Comparison of ENCODE assay signal across 1 cellular context in the genomic region with DNA sequence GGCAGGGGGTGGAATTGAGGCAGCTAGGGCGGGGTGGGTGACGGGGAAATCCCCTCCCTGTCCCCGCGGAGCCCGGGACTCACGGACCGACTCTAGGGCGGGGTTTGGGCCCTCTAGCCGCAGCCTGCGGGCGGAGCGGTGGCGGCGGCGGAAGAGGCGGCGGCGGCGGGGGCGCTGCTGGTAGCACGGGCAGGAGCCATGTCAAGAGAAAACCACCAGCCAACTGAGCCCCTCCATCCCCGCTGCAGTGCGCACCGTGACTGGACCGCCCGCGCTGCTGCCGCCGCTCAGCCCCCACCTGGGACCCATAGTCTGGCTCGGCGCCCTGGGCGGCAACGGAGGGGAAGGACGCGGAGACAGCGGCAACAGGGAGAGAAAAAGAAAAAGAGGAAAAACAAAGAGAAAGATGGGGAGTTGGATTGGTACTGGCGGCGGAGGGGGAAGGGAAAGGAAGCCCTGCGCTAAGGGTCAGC.
TF ChIP-seq lines count a peak whose summit lies in the region.

No MANE protein-coding gene starts in this region.

TF ChIP-seq in HepG2, 621 proteins besides CTCF, POLR2A, EP300 and RAD21 (continued from another document and continues in another):
- TF ChIP-seq, protein P1, sequence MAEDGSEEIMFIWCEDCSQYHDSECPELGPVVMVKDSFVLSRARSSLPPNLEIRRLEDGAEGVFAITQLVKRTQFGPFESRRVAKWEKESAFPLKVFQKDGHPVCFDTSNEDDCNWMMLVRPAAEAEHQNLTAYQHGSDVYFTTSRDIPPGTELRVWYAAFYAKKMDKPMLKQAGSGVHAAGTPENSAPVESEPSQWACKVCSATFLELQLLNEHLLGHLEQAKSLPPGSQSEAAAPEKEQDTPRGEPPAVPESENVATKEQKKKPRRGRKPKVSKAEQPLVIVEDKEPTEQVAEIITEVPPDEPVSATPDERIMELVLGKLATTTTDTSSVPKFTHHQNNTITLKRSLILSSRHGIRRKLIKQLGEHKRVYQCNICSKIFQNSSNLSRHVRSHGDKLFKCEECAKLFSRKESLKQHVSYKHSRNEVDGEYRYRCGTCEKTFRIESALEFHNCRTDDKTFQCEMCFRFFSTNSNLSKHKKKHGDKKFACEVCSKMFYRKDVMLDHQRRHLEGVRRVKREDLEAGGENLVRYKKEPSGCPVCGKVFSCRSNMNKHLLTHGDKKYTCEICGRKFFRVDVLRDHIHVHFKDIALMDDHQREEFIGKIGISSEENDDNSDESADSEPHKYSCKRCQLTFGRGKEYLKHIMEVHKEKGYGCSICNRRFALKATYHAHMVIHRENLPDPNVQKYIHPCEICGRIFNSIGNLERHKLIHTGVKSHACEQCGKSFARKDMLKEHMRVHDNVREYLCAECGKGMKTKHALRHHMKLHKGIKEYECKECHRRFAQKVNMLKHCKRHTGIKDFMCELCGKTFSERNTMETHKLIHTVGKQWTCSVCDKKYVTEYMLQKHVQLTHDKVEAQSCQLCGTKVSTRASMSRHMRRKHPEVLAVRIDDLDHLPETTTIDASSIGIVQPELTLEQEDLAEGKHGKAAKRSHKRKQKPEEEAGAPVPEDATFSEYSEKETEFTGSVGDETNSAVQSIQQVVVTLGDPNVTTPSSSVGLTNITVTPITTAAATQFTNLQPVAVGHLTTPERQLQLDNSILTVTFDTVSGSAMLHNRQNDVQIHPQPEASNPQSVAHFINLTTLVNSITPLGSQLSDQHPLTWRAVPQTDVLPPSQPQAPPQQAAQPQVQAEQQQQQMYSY (CRISPR knock-in tag; IDR thresholded peaks at IDR 0.05), result no peak
- TF ChIP-seq ZFP90 (CRISPR knock-in tag; IDR thresholded peaks at IDR 0.05; ENCODE audit: borderline replicate concordance) (no peak; the same call in 1 of the 2 replicates), HDAC2 (CRISPR knock-in tag; IDR thresholded peaks at IDR 0.05) (no peak), CENPX (CRISPR knock-in tag; IDR thresholded peaks at IDR 0.05) (no peak), POLR2G (IDR thresholded peaks at IDR 0.05; ENCODE audit: low read depth, low read length) (no peak), IKZF1 (IDR thresholded peaks at IDR 0.05) (no peak), ZFY (CRISPR knock-in tag; IDR thresholded peaks at IDR 0.05) (peak; percentile 55; the same call in 1 of the 2 replicates)
- TF ChIP-seq, protein P2, sequence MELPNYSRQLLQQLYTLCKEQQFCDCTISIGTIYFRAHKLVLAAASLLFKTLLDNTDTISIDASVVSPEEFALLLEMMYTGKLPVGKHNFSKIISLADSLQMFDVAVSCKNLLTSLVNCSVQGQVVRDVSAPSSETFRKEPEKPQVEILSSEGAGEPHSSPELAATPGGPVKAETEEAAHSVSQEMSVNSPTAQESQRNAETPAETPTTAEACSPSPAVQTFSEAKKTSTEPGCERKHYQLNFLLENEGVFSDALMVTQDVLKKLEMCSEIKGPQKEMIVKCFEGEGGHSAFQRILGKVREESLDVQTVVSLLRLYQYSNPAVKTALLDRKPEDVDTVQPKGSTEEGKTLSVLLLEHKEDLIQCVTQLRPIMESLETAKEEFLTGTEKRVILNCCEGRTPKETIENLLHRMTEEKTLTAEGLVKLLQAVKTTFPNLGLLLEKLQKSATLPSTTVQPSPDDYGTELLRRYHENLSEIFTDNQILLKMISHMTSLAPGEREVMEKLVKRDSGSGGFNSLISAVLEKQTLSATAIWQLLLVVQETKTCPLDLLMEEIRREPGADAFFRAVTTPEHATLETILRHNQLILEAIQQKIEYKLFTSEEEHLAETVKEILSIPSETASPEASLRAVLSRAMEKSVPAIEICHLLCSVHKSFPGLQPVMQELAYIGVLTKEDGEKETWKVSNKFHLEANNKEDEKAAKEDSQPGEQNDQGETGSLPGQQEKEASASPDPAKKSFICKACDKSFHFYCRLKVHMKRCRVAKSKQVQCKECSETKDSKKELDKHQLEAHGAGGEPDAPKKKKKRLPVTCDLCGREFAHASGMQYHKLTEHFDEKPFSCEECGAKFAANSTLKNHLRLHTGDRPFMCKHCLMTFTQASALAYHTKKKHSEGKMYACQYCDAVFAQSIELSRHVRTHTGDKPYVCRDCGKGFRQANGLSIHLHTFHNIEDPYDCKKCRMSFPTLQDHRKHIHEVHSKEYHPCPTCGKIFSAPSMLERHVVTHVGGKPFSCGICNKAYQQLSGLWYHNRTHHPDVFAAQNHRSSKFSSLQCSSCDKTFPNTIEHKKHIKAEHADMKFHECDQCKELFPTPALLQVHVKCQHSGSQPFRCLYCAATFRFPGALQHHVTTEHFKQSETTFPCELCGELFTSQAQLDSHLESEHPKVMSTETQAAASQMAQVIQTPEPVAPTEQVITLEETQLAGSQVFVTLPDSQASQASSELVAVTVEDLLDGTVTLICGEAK (IDR thresholded peaks at IDR 0.05), result no peak
- TF ChIP-seq, protein P2 (CRISPR knock-in tag; IDR thresholded peaks at IDR 0.05), result peak; percentile 36
- TF ChIP-seq, protein P3, sequence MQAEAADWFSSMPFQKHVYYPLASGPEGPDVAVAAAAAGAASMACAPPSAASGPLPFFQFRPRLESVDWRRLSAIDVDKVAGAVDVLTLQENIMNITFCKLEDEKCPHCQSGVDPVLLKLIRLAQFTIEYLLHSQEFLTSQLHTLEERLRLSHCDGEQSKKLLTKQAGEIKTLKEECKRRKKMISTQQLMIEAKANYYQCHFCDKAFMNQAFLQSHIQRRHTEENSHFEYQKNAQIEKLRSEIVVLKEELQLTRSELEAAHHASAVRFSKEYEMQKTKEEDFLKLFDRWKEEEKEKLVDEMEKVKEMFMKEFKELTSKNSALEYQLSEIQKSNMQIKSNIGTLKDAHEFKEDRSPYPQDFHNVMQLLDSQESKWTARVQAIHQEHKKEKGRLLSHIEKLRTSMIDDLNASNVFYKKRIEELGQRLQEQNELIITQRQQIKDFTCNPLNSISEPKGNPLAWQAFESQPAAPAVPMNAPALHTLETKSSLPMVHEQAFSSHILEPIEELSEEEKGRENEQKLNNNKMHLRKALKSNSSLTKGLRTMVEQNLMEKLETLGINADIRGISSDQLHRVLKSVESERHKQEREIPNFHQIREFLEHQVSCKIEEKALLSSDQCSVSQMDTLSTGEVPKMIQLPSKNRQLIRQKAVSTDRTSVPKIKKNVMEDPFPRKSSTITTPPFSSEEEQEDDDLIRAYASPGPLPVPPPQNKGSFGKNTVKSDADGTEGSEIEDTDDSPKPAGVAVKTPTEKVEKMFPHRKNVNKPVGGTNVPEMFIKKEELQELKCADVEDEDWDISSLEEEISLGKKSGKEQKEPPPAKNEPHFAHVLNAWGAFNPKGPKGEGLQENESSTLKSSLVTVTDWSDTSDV (CRISPR knock-in tag; IDR thresholded peaks at IDR 0.05), result no peak
- TF ChIP-seq, protein P4, sequence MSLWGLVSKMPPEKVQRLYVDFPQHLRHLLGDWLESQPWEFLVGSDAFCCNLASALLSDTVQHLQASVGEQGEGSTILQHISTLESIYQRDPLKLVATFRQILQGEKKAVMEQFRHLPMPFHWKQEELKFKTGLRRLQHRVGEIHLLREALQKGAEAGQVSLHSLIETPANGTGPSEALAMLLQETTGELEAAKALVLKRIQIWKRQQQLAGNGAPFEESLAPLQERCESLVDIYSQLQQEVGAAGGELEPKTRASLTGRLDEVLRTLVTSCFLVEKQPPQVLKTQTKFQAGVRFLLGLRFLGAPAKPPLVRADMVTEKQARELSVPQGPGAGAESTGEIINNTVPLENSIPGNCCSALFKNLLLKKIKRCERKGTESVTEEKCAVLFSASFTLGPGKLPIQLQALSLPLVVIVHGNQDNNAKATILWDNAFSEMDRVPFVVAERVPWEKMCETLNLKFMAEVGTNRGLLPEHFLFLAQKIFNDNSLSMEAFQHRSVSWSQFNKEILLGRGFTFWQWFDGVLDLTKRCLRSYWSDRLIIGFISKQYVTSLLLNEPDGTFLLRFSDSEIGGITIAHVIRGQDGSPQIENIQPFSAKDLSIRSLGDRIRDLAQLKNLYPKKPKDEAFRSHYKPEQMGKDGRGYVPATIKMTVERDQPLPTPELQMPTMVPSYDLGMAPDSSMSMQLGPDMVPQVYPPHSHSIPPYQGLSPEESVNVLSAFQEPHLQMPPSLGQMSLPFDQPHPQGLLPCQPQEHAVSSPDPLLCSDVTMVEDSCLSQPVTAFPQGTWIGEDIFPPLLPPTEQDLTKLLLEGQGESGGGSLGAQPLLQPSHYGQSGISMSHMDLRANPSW (CRISPR knock-in tag; IDR thresholded peaks at IDR 0.05; ENCODE audit: borderline replicate concordance), result no peak
- TF ChIP-seq, protein P5, sequence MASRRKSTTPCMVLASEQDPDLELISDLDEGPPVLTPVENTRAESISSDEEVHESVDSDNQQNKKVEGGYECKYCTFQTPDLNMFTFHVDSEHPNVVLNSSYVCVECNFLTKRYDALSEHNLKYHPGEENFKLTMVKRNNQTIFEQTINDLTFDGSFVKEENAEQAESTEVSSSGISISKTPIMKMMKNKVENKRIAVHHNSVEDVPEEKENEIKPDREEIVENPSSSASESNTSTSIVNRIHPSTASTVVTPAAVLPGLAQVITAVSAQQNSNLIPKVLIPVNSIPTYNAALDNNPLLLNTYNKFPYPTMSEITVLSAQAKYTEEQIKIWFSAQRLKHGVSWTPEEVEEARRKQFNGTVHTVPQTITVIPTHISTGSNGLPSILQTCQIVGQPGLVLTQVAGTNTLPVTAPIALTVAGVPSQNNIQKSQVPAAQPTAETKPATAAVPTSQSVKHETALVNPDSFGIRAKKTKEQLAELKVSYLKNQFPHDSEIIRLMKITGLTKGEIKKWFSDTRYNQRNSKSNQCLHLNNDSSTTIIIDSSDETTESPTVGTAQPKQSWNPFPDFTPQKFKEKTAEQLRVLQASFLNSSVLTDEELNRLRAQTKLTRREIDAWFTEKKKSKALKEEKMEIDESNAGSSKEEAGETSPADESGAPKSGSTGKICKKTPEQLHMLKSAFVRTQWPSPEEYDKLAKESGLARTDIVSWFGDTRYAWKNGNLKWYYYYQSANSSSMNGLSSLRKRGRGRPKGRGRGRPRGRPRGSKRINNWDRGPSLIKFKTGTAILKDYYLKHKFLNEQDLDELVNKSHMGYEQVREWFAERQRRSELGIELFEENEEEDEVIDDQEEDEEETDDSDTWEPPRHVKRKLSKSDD (CRISPR knock-in tag; IDR thresholded peaks at IDR 0.05; ENCODE audit: low read depth), result peak; percentile 31; the same call in 1 of the 2 replicates
- TF ChIP-seq, protein P6, sequence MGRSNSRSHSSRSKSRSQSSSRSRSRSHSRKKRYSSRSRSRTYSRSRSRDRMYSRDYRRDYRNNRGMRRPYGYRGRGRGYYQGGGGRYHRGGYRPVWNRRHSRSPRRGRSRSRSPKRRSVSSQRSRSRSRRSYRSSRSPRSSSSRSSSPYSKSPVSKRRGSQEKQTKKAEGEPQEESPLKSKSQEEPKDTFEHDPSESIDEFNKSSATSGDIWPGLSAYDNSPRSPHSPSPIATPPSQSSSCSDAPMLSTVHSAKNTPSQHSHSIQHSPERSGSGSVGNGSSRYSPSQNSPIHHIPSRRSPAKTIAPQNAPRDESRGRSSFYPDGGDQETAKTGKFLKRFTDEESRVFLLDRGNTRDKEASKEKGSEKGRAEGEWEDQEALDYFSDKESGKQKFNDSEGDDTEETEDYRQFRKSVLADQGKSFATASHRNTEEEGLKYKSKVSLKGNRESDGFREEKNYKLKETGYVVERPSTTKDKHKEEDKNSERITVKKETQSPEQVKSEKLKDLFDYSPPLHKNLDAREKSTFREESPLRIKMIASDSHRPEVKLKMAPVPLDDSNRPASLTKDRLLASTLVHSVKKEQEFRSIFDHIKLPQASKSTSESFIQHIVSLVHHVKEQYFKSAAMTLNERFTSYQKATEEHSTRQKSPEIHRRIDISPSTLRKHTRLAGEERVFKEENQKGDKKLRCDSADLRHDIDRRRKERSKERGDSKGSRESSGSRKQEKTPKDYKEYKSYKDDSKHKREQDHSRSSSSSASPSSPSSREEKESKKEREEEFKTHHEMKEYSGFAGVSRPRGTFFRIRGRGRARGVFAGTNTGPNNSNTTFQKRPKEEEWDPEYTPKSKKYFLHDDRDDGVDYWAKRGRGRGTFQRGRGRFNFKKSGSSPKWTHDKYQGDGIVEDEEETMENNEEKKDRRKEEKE (IDR thresholded peaks at IDR 0.05), result no peak
- TF ChIP-seq, protein P7, sequence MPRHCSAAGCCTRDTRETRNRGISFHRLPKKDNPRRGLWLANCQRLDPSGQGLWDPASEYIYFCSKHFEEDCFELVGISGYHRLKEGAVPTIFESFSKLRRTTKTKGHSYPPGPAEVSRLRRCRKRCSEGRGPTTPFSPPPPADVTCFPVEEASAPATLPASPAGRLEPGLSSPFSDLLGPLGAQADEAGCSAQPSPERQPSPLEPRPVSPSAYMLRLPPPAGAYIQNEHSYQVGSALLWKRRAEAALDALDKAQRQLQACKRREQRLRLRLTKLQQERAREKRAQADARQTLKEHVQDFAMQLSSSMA (CRISPR knock-in tag; IDR thresholded peaks at IDR 0.05), result no peak
